14 cellular contexts compared by ENCODE assay signal in genomic region chr1:2173546-2174347, GRCh38. TPM values are rescaled to one million over a fixed set of nuclear protein-coding genes. Genes with fewer than 3 reads are reported as not detected.
A peak's percentile ranks its signal among the peaks of the same experiment; 100 is the strongest.
DNase-seq lines count a peak whose midpoint lies in the region; ATAC-seq and TF ChIP-seq lines count a peak whose summit lies in the region.
"Had no signal": no experiment of that assay in that cellular context is flagged by ENCODE, and none has a peak within 500 bp of the region (broad histone marks: within the 10 kb centered on the region; RNA-seq: fewer than 3 reads in every experiment).

No MANE protein-coding gene starts in this region.

- H3K4me1 ChIP-seq in right cardiac atrium (ENCODE audit: control insufficient read depth, insufficient read depth, low read length) (no peaks in the 10 kb centered on the region), suprapubic skin (peaks cover 11% of the 10 kb centered on the region)
- H3K4me1 ChIP-seq: right atrium auricular region had no signal

- WGBS in right cardiac atrium: 78% methylated on average over 37 of the region's 37 CpGs
- WGBS in suprapubic skin: 77% methylated on average over 21 of the region's 37 CpGs

- no peak for TF ChIP-seq EP300 in suprapubic skin (IDR thresholded peaks at IDR 0.05)

- intact Hi-C loops in right cardiac atrium (cut with DNase I) (loop anchor here in 1 of 4 donors (5.0 to 10.0 kb wide), 2 partner anchors 81 to 229 kb away; no protein-coding TSS in a partner anchor), left cardiac atrium (cut with DNase I) (loop anchor here in 1 of 2 donors (2.0 kb wide), 1 partner anchor 41 kb away; no protein-coding TSS in a partner anchor), left colon (cut with DNase I, micrococcal nuclease) (no loop called here)

- H3K4me3 ChIP-seq in right cardiac atrium (ENCODE audit: low read length): no peak overlapping the region
- H3K4me3 ChIP-seq in suprapubic skin: peak overlapping the region; percentile 38
- H3K4me3 ChIP-seq in WERI-Rb-1 (ENCODE audit: low read depth, low read length): no peak overlapping the region

- ATAC-seq in right cardiac atrium (no peak), left cardiac atrium (no peak), left colon (peak; percentile 22), GM19463 (IDR thresholded peaks at IDR 0.05; ENCODE audit: unreplicated experiment) (no peak), GM18858 (IDR thresholded peaks at IDR 0.05; ENCODE audit: unreplicated experiment) (no peak)

- H3K36me3 ChIP-seq in suprapubic skin (peaks cover 12% of the 10 kb centered on the region), WERI-Rb-1 (no peaks in the 10 kb centered on the region; the same call in none of the 2 replicates)
- H3K36me3 ChIP-seq: ovary, right atrium auricular region had no signal

- TF ChIP-seq CTCF in RWPE1 (conservative IDR thresholded peaks at IDR 0.05; ENCODE audit: low read depth) (no peak), suprapubic skin (IDR thresholded peaks at IDR 0.05) (no peak), WERI-Rb-1 (IDR thresholded peaks at IDR 0.05; ENCODE audit: low read depth, low read length) (no peak)

- no peak for TF ChIP-seq POLR2A in suprapubic skin (IDR thresholded peaks at IDR 0.05)

- H3K9me3 ChIP-seq in right cardiac atrium (ENCODE audit: control insufficient read depth, low read length): no peaks in the 10 kb centered on the region
- H3K9me3 ChIP-seq in suprapubic skin: no peaks in the 10 kb centered on the region
- no peaks in the 10 kb centered on the region for H3K9me3 ChIP-seq in WERI-Rb-1 (ENCODE audit: severe bottlenecking)
- H3K9me3 ChIP-seq: ovary, Peyer's patch, right atrium auricular region, tibial artery had no signal

- CTCF ChIA-PET in RWPE1 (lab: Yijun Ruan, JAX): interaction anchor here (0.6 to 1.8 kb wide), 19 partner anchors 9 to 893 kb away, joined by 3 to 30 read pairs (median 6); no protein-coding TSS in a partner anchor

- POLR2A ChIA-PET in RWPE1 (lab: Yijun Ruan, JAX; ENCODE audit: low non-redundant PET): no interaction called here

- H3K27me3 ChIP-seq in right cardiac atrium (ENCODE audit: control insufficient read depth, insufficient read depth) (no peaks in the 10 kb centered on the region), suprapubic skin (no peaks in the 10 kb centered on the region), WERI-Rb-1 (ENCODE audit: insufficient read depth, low read depth, severe bottlenecking) (no peaks in the 10 kb centered on the region)
- H3K27me3 ChIP-seq: ovary, Peyer's patch, right atrium auricular region had no signal

- DNase-seq in right cardiac atrium (peak in 2 of 3 donors; percentile 60 to 65), left cardiac atrium (no peak), RWPE1 (ENCODE audit: low spot score) (no peak), left colon (no peak), suprapubic skin (ENCODE audit: low spot score in 2 of 2) (no peak), WERI-Rb-1 (no peak)
- DNase-seq: MV-4-11; NK-92 treated with Interleukin-12 subunit alpha and Interleukin-12 subunit beta, amount 100 ng/mL, for 24 hours had no signal

- H3K27ac ChIP-seq in right cardiac atrium (ENCODE audit: low read length): no peak overlapping the region
- H3K27ac ChIP-seq in RWPE1: peak overlapping the region; percentile 19
- H3K27ac ChIP-seq in suprapubic skin: no peak overlapping the region
- H3K27ac ChIP-seq in WERI-Rb-1: no peak overlapping the region
- H3K27ac ChIP-seq: Peyer's patch, tibial artery had no signal

RNA-seq across cellular contexts. Expression of gene FAAP20, which starts 20.8 kb away (rescaled TPM):
- total RNA-seq in right cardiac atrium (10 to 100 TPM; 35.5 to 49.3 (median 37.2) TPM), left cardiac atrium (10 to 100 TPM; 35.4 to 41.4 TPM), left colon (10 to 100 TPM; 28.5 to 32.6 TPM), suprapubic skin (10 to 100 TPM; 18.6 to 47.3 (median 24.9) TPM)
- 56.3 TPM for polyA plus RNA-seq in right cardiac atrium

RNA-seq across cellular contexts. Expression of gene SKI, which starts 54.4 kb away (rescaled TPM):
- total RNA-seq in right cardiac atrium (10 to 100 TPM; 56.7 to 83.1 (median 68.9) TPM), left cardiac atrium (10 to 100 TPM; 47.1 to 66.9 TPM), left colon (10 to 100 TPM; 30.2 to 35.5 TPM), suprapubic skin (10 to 100 TPM; 51.8 to 91.2 (median 68.1) TPM)
- 35.6 TPM for polyA plus RNA-seq in right cardiac atrium

Comparison
In these comparisons a context has a peak if more than half of its experiments do, and no peak if none do; other contexts are left out.
1. DNase-seq: peak in right cardiac atrium (2 of 3); none in left cardiac atrium (single experiment), RWPE1 (single experiment), left colon (0 of 2), suprapubic skin (0 of 2) and WERI-Rb-1 (single experiment).